8 cellular contexts compared by ENCODE assay signal in the genomic region with DNA sequence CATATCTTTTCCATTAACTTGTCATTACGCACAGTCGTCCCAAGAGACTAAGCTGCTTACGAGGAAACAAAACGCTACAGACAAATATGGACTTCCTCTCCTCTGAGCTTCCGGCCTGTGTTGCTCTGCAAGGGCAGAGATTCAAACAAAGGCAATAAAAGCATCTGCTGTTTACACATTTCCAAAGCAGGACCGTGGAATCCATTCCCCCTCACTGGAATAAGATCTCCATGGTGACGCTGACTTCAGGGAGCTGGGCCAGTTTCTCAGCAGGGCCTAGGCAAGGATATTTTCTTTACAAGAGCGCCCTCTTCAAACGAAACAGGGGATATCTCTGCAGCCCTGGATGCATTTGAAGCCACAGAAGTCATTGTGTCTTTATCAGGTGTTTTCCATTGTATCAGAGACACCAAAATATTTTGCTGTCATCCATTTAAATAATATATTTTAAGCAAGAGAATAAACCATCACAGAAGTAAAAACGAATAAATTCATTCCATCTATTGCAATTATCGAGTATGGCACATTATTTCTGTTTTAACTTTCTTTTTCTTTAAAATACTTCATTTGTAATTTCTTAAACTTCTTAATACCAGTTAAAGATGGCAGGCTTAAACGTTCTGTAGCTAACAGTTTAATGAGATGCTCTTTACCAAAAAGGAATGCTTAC.
DNase-seq lines count a peak whose midpoint lies in the region; ATAC-seq and TF ChIP-seq lines count a peak whose summit lies in the region.

No MANE protein-coding gene starts in this region.

- TF ChIP-seq POLR2A in gastroesophageal sphincter (IDR thresholded peaks at IDR 0.05): no peak

- H3K4me3 ChIP-seq in gastroesophageal sphincter (no peak overlapping the region), osteoblast (ENCODE audit: insufficient read depth, low read length) (peak overlapping the region; percentile 59)

- peak; percentile 85 to 98 (median 96) for DNase-seq in NCI-H1417 (lab: John Stamatoyannopoulos, UW)
- DNase-seq in SW480 (ENCODE audit: low spot score): peak; percentile 75
- DNase-seq in osteoblast (ENCODE audit: insufficient read length, low spot score, missing footprints): peak; percentile 73
- DNase-seq in natural killer cell: no peak
- DNase-seq in activated T-helper 1 cell treated with anti-CD3 and anti-CD28 coated beads, Interleukin-12 subunit alpha, Interleukin-12 subunit beta, Interleukin-2, Interleukin-4 antibody, amounts not matched to agents 30 ng/mL and 10 ng/mL and 1 ng/mL, durations not matched to agents 14 hours and 24 hours and 36 hours (ENCODE audit: low spot score): no peak

- no peaks in the 10 kb centered on the region for H3K4me1 Mint-ChIP-seq in natural killer cell
- no peaks in the 10 kb centered on the region for H3K4me1 Mint-ChIP-seq in activated T-helper 1 cell treated with anti-CD3 and anti-CD28 coated beads, Interleukin-12 subunit alpha, Interleukin-12 subunit beta, Interleukin-2, Interleukin-4 antibody, amounts not matched to agents 30 ng/mL and 10 ng/mL and 1 ng/mL, durations not matched to agents 14 hours and 24 hours and 36 hours (ENCODE audit: low read depth)

- peaks cover 7 to 9% of the 10 kb centered on the region in 2 donors for H3K9me3 Mint-ChIP-seq in natural killer cell
- H3K9me3 Mint-ChIP-seq in activated T-helper 1 cell treated with anti-CD3 and anti-CD28 coated beads, Interleukin-12 subunit alpha, Interleukin-12 subunit beta, Interleukin-2, Interleukin-4 antibody, amounts not matched to agents 30 ng/mL and 10 ng/mL and 1 ng/mL, durations not matched to agents 14 hours and 24 hours and 36 hours: no peaks in the 10 kb centered on the region

- no peaks in the 10 kb centered on the region for H3K27me3 Mint-ChIP-seq in natural killer cell (ENCODE audit: low read depth in 2 of 2)
- no peaks in the 10 kb centered on the region for H3K27me3 Mint-ChIP-seq in activated T-helper 1 cell treated with anti-CD3 and anti-CD28 coated beads, Interleukin-12 subunit alpha, Interleukin-12 subunit beta, Interleukin-2, Interleukin-4 antibody, amounts not matched to agents 30 ng/mL and 10 ng/mL and 1 ng/mL, durations not matched to agents 14 hours and 24 hours and 36 hours (ENCODE audit: insufficient read depth)

- H3K4me2 ChIP-seq in osteoblast (ENCODE audit: insufficient read depth, low read length): peak overlapping the region; percentile 77

- intact Hi-C loops in natural killer cell (cut with micrococcal nuclease): no loop called here
- intact Hi-C loops in activated T-helper 1 cell treated with anti-CD3 and anti-CD28 coated beads, Interleukin-12 subunit alpha, Interleukin-12 subunit beta, Interleukin-2, Interleukin-4 antibody, amounts not matched to agents 30 ng/mL and 10 ng/mL and 1 ng/mL, durations not matched to agents 14 hours and 24 hours and 36 hours (cut with micrococcal nuclease): no loop called here

- peak; percentile 37 to 76 (median 72) for TF ChIP-seq CTCF in gastroesophageal sphincter (IDR thresholded peaks at IDR 0.05)
- TF ChIP-seq CTCF in osteoblast (IDR thresholded peaks at IDR 0.05; ENCODE audit: extremely low read depth, low read depth, low read length): peak; percentile 91
- TF ChIP-seq CTCF in natural killer cell (IDR thresholded peaks at IDR 0.05): no peak

- H3K9me3 ChIP-seq in gastroesophageal sphincter (no peaks in the 10 kb centered on the region), osteoblast (ENCODE audit: low read depth, low read length) (no peaks in the 10 kb centered on the region)

- H3K36me3 ChIP-seq in gastroesophageal sphincter (no peaks in the 10 kb centered on the region), osteoblast (ENCODE audit: insufficient read depth, low read length) (no peaks in the 10 kb centered on the region)

- no peaks in the 10 kb centered on the region for H4K20me1 ChIP-seq in osteoblast (ENCODE audit: insufficient read depth, low read length)

- H2AFZ ChIP-seq in osteoblast (ENCODE audit: low read length): peak overlapping the region; percentile 35

- H3K79me2 ChIP-seq in osteoblast (ENCODE audit: insufficient read depth, low read length): peaks cover 4% of the 10 kb centered on the region

- H3K27ac Mint-ChIP-seq in natural killer cell: no peak overlapping the region
- no peak overlapping the region for H3K27ac Mint-ChIP-seq in activated T-helper 1 cell treated with anti-CD3 and anti-CD28 coated beads, Interleukin-12 subunit alpha, Interleukin-12 subunit beta, Interleukin-2, Interleukin-4 antibody, amounts not matched to agents 30 ng/mL and 10 ng/mL and 1 ng/mL, durations not matched to agents 14 hours and 24 hours and 36 hours

- H3K27ac ChIP-seq in gastroesophageal sphincter (peak overlapping the region in 3 of 4 donors; percentile 61 to 79 (median 78)), osteoblast (ENCODE audit: low read depth, low read length) (peak overlapping the region; percentile 44)

- no peak overlapping the region for H3K4me3 Mint-ChIP-seq in natural killer cell
- H3K4me3 Mint-ChIP-seq in activated T-helper 1 cell treated with anti-CD3 and anti-CD28 coated beads, Interleukin-12 subunit alpha, Interleukin-12 subunit beta, Interleukin-2, Interleukin-4 antibody, amounts not matched to agents 30 ng/mL and 10 ng/mL and 1 ng/mL, durations not matched to agents 14 hours and 24 hours and 36 hours: no peak overlapping the region

- peak; percentile 80 for ATAC-seq in GM18868 (IDR thresholded peaks at IDR 0.05; ENCODE audit: unreplicated experiment)
- ATAC-seq in gastroesophageal sphincter: peak; percentile 88
- ATAC-seq in natural killer cell: no peak
- ATAC-seq in GM19452 (IDR thresholded peaks at IDR 0.05; ENCODE audit: unreplicated experiment): no peak

- H3K4me1 ChIP-seq in gastroesophageal sphincter (peaks cover 4 to 55% (median 20%) of the 10 kb centered on the region in 3 donors), osteoblast (ENCODE audit: insufficient read depth, low read length) (peaks cover 3% of the 10 kb centered on the region)

- 5 to 16% methylated on average over 11 to 12 of the region's 12 CpGs for WGBS in gastroesophageal sphincter (ENCODE audit: low coverage in 1 of 2), 2 donors

- TF ChIP-seq EP300 in gastroesophageal sphincter (IDR thresholded peaks at IDR 0.05): no peak

- H3K27me3 ChIP-seq in gastroesophageal sphincter: no peaks in the 10 kb centered on the region
- no peaks in the 10 kb centered on the region for H3K27me3 ChIP-seq in osteoblast (ENCODE audit: insufficient read depth, low read length)

- no peaks in the 10 kb centered on the region for H3K36me3 Mint-ChIP-seq in natural killer cell
- H3K36me3 Mint-ChIP-seq in activated T-helper 1 cell treated with anti-CD3 and anti-CD28 coated beads, Interleukin-12 subunit alpha, Interleukin-12 subunit beta, Interleukin-2, Interleukin-4 antibody, amounts not matched to agents 30 ng/mL and 10 ng/mL and 1 ng/mL, durations not matched to agents 14 hours and 24 hours and 36 hours (ENCODE audit: low read depth): no peaks in the 10 kb centered on the region

Comparison
In these comparisons a context has a peak if more than half of its experiments do, and no peak if none do; other contexts are left out.
1. ATAC-seq: peak in GM18868 (single experiment) and gastroesophageal sphincter (single experiment); none in natural killer cell (0 of 3) and GM19452 (single experiment).
2. DNase-seq: peak in NCI-H1417 (3 of 3), SW480 (single experiment) and osteoblast (single experiment); none in natural killer cell (single experiment) and activated T-helper 1 cell treated with anti-CD3 and anti-CD28 coated beads, Interleukin-12 subunit alpha, Interleukin-12 subunit beta, Interleukin-2, Interleukin-4 antibody, amounts not matched to agents 30 ng/mL and 10 ng/mL and 1 ng/mL, durations not matched to agents 14 hours and 24 hours and 36 hours (single experiment).